ENCODE assay signal across 10 cellular contexts in genomic region chr10:126459878-126460481, GRCh38.
DNase-seq lines count a peak whose midpoint lies in the region; TF ChIP-seq lines count a peak whose summit lies in the region.
"Had no signal": no experiment of that assay in that cellular context is flagged by ENCODE, and none has a peak within 500 bp of the region (broad histone marks: within the 10 kb centered on the region; RNA-seq: fewer than 3 reads in every experiment).

No MANE protein-coding gene starts in this region.

- TF ChIP-seq POLR2A in Peyer's patch (IDR thresholded peaks at IDR 0.05), result no peak

- no peaks in the 10 kb centered on the region for H3K27me3 ChIP-seq in Peyer's patch
- H3K27me3 ChIP-seq: uterus had no signal

- H3K9me3 ChIP-seq in Peyer's patch, result no peaks in the 10 kb centered on the region
- H3K9me3 ChIP-seq: uterus had no signal

- no peaks in the 10 kb centered on the region for H3K36me3 ChIP-seq in Peyer's patch
- H3K36me3 ChIP-seq: uterus had no signal

- no peak for TF ChIP-seq CTCF in Peyer's patch (IDR thresholded peaks at IDR 0.05)

- H3K27ac ChIP-seq in epithelial cell of prostate, result no peak overlapping the region
- no peak overlapping the region for H3K27ac ChIP-seq in Peyer's patch
- H3K27ac ChIP-seq: uterus had no signal

- H3K4me1 ChIP-seq in Peyer's patch, result no peaks in the 10 kb centered on the region
- H3K4me1 ChIP-seq: uterus had no signal

- H3K4me3 ChIP-seq in skeletal muscle cell (ENCODE audit: low read depth, low read length), result no peak overlapping the region
- no peak overlapping the region for H3K4me3 ChIP-seq in Peyer's patch
- H3K4me3 ChIP-seq: uterus had no signal

- peak; percentile 87 for DNase-seq in GM04504 (ENCODE audit: low read depth)
- peak; percentile 68 for DNase-seq in NCI-H460 (ENCODE audit: extremely low read depth, low read depth)
- DNase-seq in epithelial cell of prostate (ENCODE audit: low read depth, low spot score), result peak; percentile 98
- peak; percentile 96 for DNase-seq in skeletal muscle cell (ENCODE audit: low read depth)
- no peak for DNase-seq in Peyer's patch
- DNase-seq in NCI-H1930 (lab: John Stamatoyannopoulos, UW), result no peak
- DNase-seq in NCI-H1417 treated with DMSO at 0.1 percent for 48 hours (lab: John Stamatoyannopoulos, UW), result no peak
- DNase-seq: activated T-cell treated with anti-CD3 and anti-CD28 coated beads, Interleukin-2, amount 50 U/mL, for 48 hours; MV-4-11; uterus had no signal

Comparison
In these comparisons a context has a peak if more than half of its experiments do, and no peak if none do; other contexts are left out.
1. DNase-seq: peak in GM04504 (single experiment), NCI-H460 (single experiment), epithelial cell of prostate (single experiment) and skeletal muscle cell (single experiment); none in Peyer's patch (0 of 3), NCI-H1930 (0 of 2) and NCI-H1417 treated with DMSO at 0.1 percent for 48 hours (single experiment).